31 cellular contexts compared by ENCODE assay signal in the genomic region with DNA sequence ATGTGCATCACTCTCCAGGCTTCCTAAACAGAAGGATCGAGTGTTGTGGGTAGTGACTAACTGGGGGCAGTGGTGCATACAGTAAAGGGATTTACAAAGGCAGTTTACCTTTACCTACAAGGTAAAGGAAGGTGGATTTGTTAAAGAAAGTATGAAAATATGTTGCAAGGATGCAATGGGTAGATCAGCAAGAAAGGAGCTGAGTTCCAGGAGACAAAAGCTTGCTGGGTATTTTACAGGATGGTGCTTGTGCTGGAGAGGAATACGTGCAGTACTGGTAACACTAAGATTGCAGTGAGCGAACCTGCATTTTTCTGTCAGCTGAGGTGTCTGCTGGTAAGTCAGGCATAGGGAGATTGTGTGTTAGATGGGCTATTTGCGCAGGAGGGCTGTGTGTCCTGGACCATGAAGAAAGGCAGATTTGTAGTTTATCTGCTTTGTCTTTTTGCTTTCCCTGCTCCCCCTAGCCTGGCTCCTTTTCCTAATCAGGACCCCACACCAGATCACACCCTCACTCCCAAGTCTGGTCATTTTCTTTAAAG.
"Had no signal": no experiment of that assay in that cellular context is flagged by ENCODE, and none has a peak within 500 bp of the region (broad histone marks: within the 10 kb centered on the region; RNA-seq: fewer than 3 reads in every experiment).

No MANE protein-coding gene starts in this region.

- ATAC-seq: activated CD8-positive, alpha-beta T cell treated with anti-CD3 and anti-CD28 coated beads for 36 hours; activated T-cell treated with anti-CD3 and anti-CD28 coated beads, Interleukin-2, amount 50 U/mL, for 72 hours; body of pancreas; Panc1 had no signal

- DNase-seq: activated CD4-positive, alpha-beta T cell treated with anti-CD3 and anti-CD28 coated beads, Interleukin-2, amount 10 ng/mL, durations not matched to agents 24 days and 14 days; activated CD4-positive, alpha-beta T cell treated with anti-CD3 and anti-CD28 coated beads, Interleukin-2, amount 50 U/mL, for 4 hours; activated CD8-positive, alpha-beta T cell treated with anti-CD3 and anti-CD28 coated beads for 36 hours; activated gamma-delta T cell; activated naive CD4-positive, alpha-beta T cell treated with Interleukin-2 at 50 U/mL for 16 hours; activated naive CD8-positive, alpha-beta T cell treated with anti-CD3 and anti-CD28 coated beads, Interleukin-2, amount 10 ng/mL, durations not matched to agents 7 days and 5 days; activated T-cell treated with anti-CD3 and anti-CD28 coated beads, Interleukin-2, amount 50 U/mL, for 1 hour; activated T-cell treated with anti-CD3 and anti-CD28 coated beads, Interleukin-2, amount 50 U/mL, for 72 hours; amygdala; body of pancreas; central memory CD4-positive, alpha-beta T cell; Kasumi-1; KG1; MG63; NCI-H1092; NCI-H1417; NCI-H187 treated with DMSO at 0.1 percent for 48 hours; NCI-H2081; NCI-H2171 treated with DMSO at 0.1 percent for 48 hours; NCI-H226; NCI-H446 treated with DMSO at 0.1 percent for 48 hours; NCI-H524 treated with DMSO at 0.1 percent for 48 hours; SHP77 treated with DMSO at 0.1 percent for 48 hours; SK-N-SH had no signal

- H3K36me3 ChIP-seq: breast epithelium, MG63, SJSA1 had no signal

- H3K4me3 ChIP-seq: body of pancreas, breast epithelium, MG63, SJSA1 had no signal

- H3K27ac Mint-ChIP-seq: activated CD4-positive, alpha-beta T cell treated with anti-CD3 and anti-CD28 coated beads, Interleukin-2, amount 10 ng/mL, durations not matched to agents 24 days and 14 days; activated CD8-positive, alpha-beta T cell treated with anti-CD3 and anti-CD28 coated beads for 36 hours; activated naive CD4-positive, alpha-beta T cell treated with anti-CD3 and anti-CD28 coated beads, Interleukin-2, amount 50 U/mL, for 24 hours; activated naive CD8-positive, alpha-beta T cell treated with anti-CD3 and anti-CD28 coated beads, Interleukin-2, amount 10 ng/mL, durations not matched to agents 7 days and 5 days; activated T-cell treated with anti-CD3 and anti-CD28 coated beads, Interleukin-2, amount 50 U/mL, for 72 hours; activated T-helper 2 cell treated with anti-CD3 and anti-CD28 coated beads, Interferon-gamma antibody, Interleukin-2, Interleukin-4, amounts not matched to agents 10 μg/mL and 5 μg/mL and 100 μg/mL, durations not matched to agents 14 hours and 24 hours and 36 hours; T-helper 1 cell treated with Interleukin-12 subunit alpha and Interleukin-12 subunit beta and Interleukin-4 antibody, amounts not matched to agents 30 μg/mL and 1 μg/mL, for 36 hours; T-helper 2 cell treated with Interferon-gamma antibody and Interleukin-4, amounts not matched to agents 5 μg/mL and 100 μg/mL, for 36 hours had no signal

- H3K9me3 ChIP-seq: body of pancreas, breast epithelium, MG63, SJSA1, SK-N-SH had no signal

- H3K27me3 ChIP-seq: body of pancreas, breast epithelium, MG63, SJSA1 had no signal

- H3K4me2 ChIP-seq: SK-N-SH had no signal

- H3K36me3 Mint-ChIP-seq: activated naive CD4-positive, alpha-beta T cell treated with anti-CD3 and anti-CD28 coated beads, Interleukin-2, amount 50 U/mL, for 24 hours; activated naive CD8-positive, alpha-beta T cell treated with anti-CD3 and anti-CD28 coated beads, Interleukin-2, amount 10 ng/mL, durations not matched to agents 7 days and 5 days had no signal

- H3K4me3 Mint-ChIP-seq: activated CD4-positive, alpha-beta T cell treated with anti-CD3 and anti-CD28 coated beads, Interleukin-2, amount 10 ng/mL, durations not matched to agents 24 days and 14 days; activated CD8-positive, alpha-beta T cell treated with anti-CD3 and anti-CD28 coated beads for 36 hours; activated naive CD4-positive, alpha-beta T cell treated with anti-CD3 and anti-CD28 coated beads, Interleukin-2, amount 50 U/mL, for 24 hours; activated naive CD8-positive, alpha-beta T cell treated with anti-CD3 and anti-CD28 coated beads, Interleukin-2, amount 10 ng/mL, durations not matched to agents 7 days and 5 days; activated T-cell treated with anti-CD3 and anti-CD28 coated beads, Interleukin-2, amount 50 U/mL, for 72 hours; T-helper 1 cell treated with Interleukin-12 subunit alpha and Interleukin-12 subunit beta and Interleukin-4 antibody, amounts not matched to agents 30 μg/mL and 1 μg/mL, for 36 hours; T-helper 2 cell treated with Interferon-gamma antibody and Interleukin-4, amounts not matched to agents 5 μg/mL and 100 μg/mL, for 36 hours had no signal

- H3K9ac ChIP-seq: SK-N-SH had no signal

- H3K9me3 Mint-ChIP-seq: activated CD4-positive, alpha-beta T cell treated with anti-CD3 and anti-CD28 coated beads, Interleukin-2, amount 10 ng/mL, durations not matched to agents 24 days and 14 days; activated CD8-positive, alpha-beta T cell treated with anti-CD3 and anti-CD28 coated beads for 36 hours; activated naive CD4-positive, alpha-beta T cell treated with anti-CD3 and anti-CD28 coated beads, Interleukin-2, amount 50 U/mL, for 24 hours; activated naive CD8-positive, alpha-beta T cell treated with anti-CD3 and anti-CD28 coated beads, Interleukin-2, amount 10 ng/mL, durations not matched to agents 7 days and 5 days; activated T-cell treated with anti-CD3 and anti-CD28 coated beads, Interleukin-2, amount 50 U/mL, for 72 hours; activated T-helper 2 cell treated with anti-CD3 and anti-CD28 coated beads, Interferon-gamma antibody, Interleukin-2, Interleukin-4, amounts not matched to agents 10 μg/mL and 5 μg/mL and 100 μg/mL, durations not matched to agents 14 hours and 24 hours and 36 hours; T-helper 1 cell treated with Interleukin-12 subunit alpha and Interleukin-12 subunit beta and Interleukin-4 antibody, amounts not matched to agents 30 μg/mL and 1 μg/mL, for 36 hours; T-helper 2 cell treated with Interferon-gamma antibody and Interleukin-4, amounts not matched to agents 5 μg/mL and 100 μg/mL, for 36 hours had no signal

- H3K4me1 ChIP-seq: body of pancreas, breast epithelium, SJSA1 had no signal

- H3K27ac ChIP-seq: body of pancreas, breast epithelium, SJSA1 had no signal

- H3K4me1 Mint-ChIP-seq: activated CD4-positive, alpha-beta T cell treated with anti-CD3 and anti-CD28 coated beads, Interleukin-2, amount 10 ng/mL, durations not matched to agents 24 days and 14 days; activated naive CD4-positive, alpha-beta T cell treated with anti-CD3 and anti-CD28 coated beads, Interleukin-2, amount 50 U/mL, for 24 hours; activated naive CD8-positive, alpha-beta T cell treated with anti-CD3 and anti-CD28 coated beads, Interleukin-2, amount 10 ng/mL, durations not matched to agents 7 days and 5 days had no signal
